11 cellular contexts compared by ENCODE assay signal in the genomic region with DNA sequence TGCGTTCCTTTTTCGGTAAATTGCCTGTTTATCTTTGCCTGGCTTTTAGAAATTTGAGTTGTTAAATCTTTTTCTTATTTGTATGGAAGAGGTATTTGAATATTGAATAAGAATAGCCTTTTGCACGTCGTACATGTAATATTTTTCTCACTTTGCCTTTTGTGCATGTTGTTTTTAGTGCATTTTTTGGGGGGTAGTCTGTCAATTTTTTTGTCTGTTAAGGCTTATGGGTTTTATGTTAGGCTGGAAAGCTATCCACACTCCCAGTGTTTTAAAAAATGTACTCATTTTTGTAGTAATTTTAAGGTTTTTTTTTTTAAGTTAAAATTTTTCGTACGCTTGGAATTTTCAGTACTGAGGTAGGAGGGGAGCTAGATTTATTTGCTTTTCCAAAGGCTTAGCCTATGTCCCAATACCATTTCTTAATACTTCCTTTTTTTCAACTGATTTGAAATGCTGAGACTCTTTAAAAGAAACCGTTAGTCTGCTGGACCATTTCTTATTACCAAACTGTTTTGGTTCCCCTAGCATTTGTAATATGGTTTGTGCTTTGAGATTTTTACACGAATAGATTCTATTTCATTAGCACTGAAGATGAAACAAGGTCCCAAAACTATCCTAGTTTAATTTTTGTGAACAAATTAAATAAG. TPM values are rescaled to one million over a fixed set of nuclear protein-coding genes. Genes with fewer than 3 reads are reported as not detected.
DNase-seq lines count a peak whose midpoint lies in the region; FAIRE-seq and TF ChIP-seq lines count a peak whose summit lies in the region.
"Had no signal": no experiment of that assay in that cellular context is flagged by ENCODE, and none has a peak within 500 bp of the region (broad histone marks: within the 10 kb centered on the region; RNA-seq: fewer than 3 reads in every experiment).

No MANE protein-coding gene starts in this region.

- H3K9me3 ChIP-seq in right atrium auricular region (no peaks in the 10 kb centered on the region), adipocyte (ENCODE audit: control insufficient read depth, low read length) (no peaks in the 10 kb centered on the region), uterus (no peaks in the 10 kb centered on the region)

- no peak for TF ChIP-seq CTCF in right atrium auricular region (IDR thresholded peaks at IDR 0.05)
- no peak for TF ChIP-seq CTCF in uterus (IDR thresholded peaks at IDR 0.05)

- intact Hi-C loops in cardiac septum (cut with DNase I) (loop anchor here (5.0 kb wide), 1 partner anchor 176 kb away; a partner anchor contains a TSS), uterus (cut with DNase I; ENCODE audit: low total_unique reads) (loop anchor here (10.0 kb wide), 1 partner anchor 83 kb away; a partner anchor contains a TSS)

- H3K27me3 ChIP-seq in right atrium auricular region (no peaks in the 10 kb centered on the region), adipocyte (replicated peaks; ENCODE audit: control insufficient read depth, insufficient read depth, low read length) (no peaks in the 10 kb centered on the region), uterus (no peaks in the 10 kb centered on the region)

- H3K9ac ChIP-seq in adipocyte (ENCODE audit: low read length): no peak overlapping the region

- H3K4me1 ChIP-seq in right atrium auricular region (peaks cover 0 to 8% of the 10 kb centered on the region in 2 donors), adipocyte (ENCODE audit: control insufficient read depth, insufficient read depth, low read length) (no peaks in the 10 kb centered on the region), uterus (no peaks in the 10 kb centered on the region)

- DNase-seq in right atrium auricular region (ENCODE audit: low spot score): no peak
- DNase-seq in cardiac septum (ENCODE audit: low spot score): no peak
- peak; percentile 14 for DNase-seq in adipocyte (ENCODE audit: low read depth)
- peak; percentile 10 for DNase-seq in midbrain (lab: John Stamatoyannopoulos, UW)
- DNase-seq in uterus: no peak
- DNase-seq in RPMI8226: no peak
- DNase-seq in RCC 7860 (ENCODE audit: low spot score): no peak
- no peak for DNase-seq in NCI-H2107 (lab: John Stamatoyannopoulos, UW)
- DNase-seq: activated CD8-positive, alpha-beta memory T cell treated with anti-CD3 and anti-CD28 coated beads, Interleukin-2, amount 50 U/mL, for 4 hours; DMS 273 treated with DMSO at 0.1 percent for 48 hours; foreskin melanocyte had no signal

- peak overlapping the region in 1 of 2 donors; percentile 70 for H3K4me3 ChIP-seq in right atrium auricular region
- H3K4me3 ChIP-seq in adipocyte (ENCODE audit: low read length): peak overlapping the region; percentile 87
- H3K4me3 ChIP-seq in uterus: peak overlapping the region; percentile 52 to 79

- TF ChIP-seq POLR2A in uterus (IDR thresholded peaks at IDR 0.05): no peak

- no peak for FAIRE-seq in RCC 7860 (lab: Jason Lieb, UNC)

- H3K36me3 ChIP-seq in right atrium auricular region (no peaks in the 10 kb centered on the region), adipocyte (ENCODE audit: control insufficient read depth, insufficient read depth, low read length, severe bottlenecking) (no peaks in the 10 kb centered on the region), uterus (no peaks in the 10 kb centered on the region)

- H3K27ac ChIP-seq in right atrium auricular region (peak overlapping the region; percentile 68 to 79), uterus (peak overlapping the region; percentile 89 to 96)

RNA-seq across cellular contexts. Expression of a gene that starts 1.3 kb away (rescaled TPM):
- total RNA-seq in right atrium auricular region: 1 to 10 TPM; 1.6 to 2.3 TPM
- total RNA-seq in cardiac septum: 1.9 TPM
- total RNA-seq in uterus: 10 to 100 TPM in 2 of 4 donors, 1 to 10 TPM in 2; 4.3 to 23.7 (median 10.6) TPM

Comparison
In these comparisons a context has a peak if more than half of its experiments do, and no peak if none do; other contexts are left out.
1. DNase-seq: peak in adipocyte (single experiment) and midbrain (single experiment); none in right atrium auricular region (single experiment), cardiac septum (single experiment), uterus (0 of 2), RPMI8226 (single experiment), RCC 7860 (single experiment) and NCI-H2107 (single experiment).